ENCODE assay signal across 8 cellular contexts in genomic region chr1:1290238-1290731, GRCh38. TPM values are rescaled to one million over a fixed set of nuclear protein-coding genes. Genes with fewer than 3 reads are reported as not detected.
A peak's percentile ranks its signal among the peaks of the same experiment; 100 is the strongest.
DNase-seq lines count a peak whose midpoint lies in the region; ATAC-seq, FAIRE-seq and TF ChIP-seq lines count a peak whose summit lies in the region.

No MANE protein-coding gene starts in this region.

- no peaks in the 10 kb centered on the region for H3K79me2 ChIP-seq in PC-9 (ENCODE audit: low read depth)

- H3K36me3 Mint-ChIP-seq in activated T-helper 2 cell treated with anti-CD3 and anti-CD28 coated beads, Interferon-gamma antibody, Interleukin-2, Interleukin-4, amounts not matched to agents 10 μg/mL and 5 μg/mL and 100 μg/mL, durations not matched to agents 14 hours and 24 hours and 36 hours (ENCODE audit: low read depth): no peaks in the 10 kb centered on the region

- POLR2A ChIA-PET in PC-9 (lab: Charles Lee; ENCODE audit: unreplicated experiment): interaction anchor here (0.6 kb wide), 1 partner anchor 15 kb away, joined by 3 read pairs; no protein-coding TSS in a partner anchor

- no peaks in the 10 kb centered on the region for H4K20me1 ChIP-seq in PC-9 (ENCODE audit: insufficient read depth)

- no peaks in the 10 kb centered on the region for H3K9me2 ChIP-seq in PC-9 (ENCODE audit: insufficient read depth)

- H3K9me3 ChIP-seq in PC-9 (ENCODE audit: insufficient read depth, low read depth) (no peaks in the 10 kb centered on the region), gastrocnemius medialis (no peaks in the 10 kb centered on the region)

- no peaks in the 10 kb centered on the region for H3K27me3 Mint-ChIP-seq in activated T-helper 2 cell treated with anti-CD3 and anti-CD28 coated beads, Interferon-gamma antibody, Interleukin-2, Interleukin-4, amounts not matched to agents 10 μg/mL and 5 μg/mL and 100 μg/mL, durations not matched to agents 14 hours and 24 hours and 36 hours (ENCODE audit: low read depth)

- H3K27ac Mint-ChIP-seq in activated T-helper 2 cell treated with anti-CD3 and anti-CD28 coated beads, Interferon-gamma antibody, Interleukin-2, Interleukin-4, amounts not matched to agents 10 μg/mL and 5 μg/mL and 100 μg/mL, durations not matched to agents 14 hours and 24 hours and 36 hours: no peak overlapping the region

- TF ChIP-seq CTCF in 22Rv1 (IDR thresholded peaks at IDR 0.05) (peak; percentile 78), PC-9 (conservative IDR thresholded peaks at IDR 0.05) (peak; percentile 80), gastrocnemius medialis (IDR thresholded peaks at IDR 0.05 in 4 of 5, conservative IDR thresholded peaks at IDR 0.05 in 1 of 5) (peak; percentile 10 to 72 (median 60))

- peak overlapping the region; percentile 65; the same call in 1 of the 2 replicates for H3K4me2 ChIP-seq in PC-9

- FAIRE-seq in GM12891 (lab: Jason Lieb, UNC): peak; percentile 86

- H3K27me3 ChIP-seq in PC-9 (ENCODE audit: insufficient read depth, low read depth): no peaks in the 10 kb centered on the region
- peaks cover 15 to 26% (median 24%) of the 10 kb centered on the region in 3 donors for H3K27me3 ChIP-seq in gastrocnemius medialis

- TF ChIP-seq POLR2A in GM12891 (IDR thresholded peaks at IDR 0.05; ENCODE audit: low read depth, low read length) (no peak), gastrocnemius medialis (IDR thresholded peaks at IDR 0.05) (no peak)

- no peak overlapping the region for H2AFZ ChIP-seq in PC-9

- H3K4me1 Mint-ChIP-seq in activated T-helper 2 cell treated with anti-CD3 and anti-CD28 coated beads, Interferon-gamma antibody, Interleukin-2, Interleukin-4, amounts not matched to agents 10 μg/mL and 5 μg/mL and 100 μg/mL, durations not matched to agents 14 hours and 24 hours and 36 hours (ENCODE audit: low read depth): no peaks in the 10 kb centered on the region

- H3K27ac ChIP-seq in 22Rv1 (no peak overlapping the region), PC-9 (no peak overlapping the region), gastrocnemius medialis (no peak overlapping the region)

- no peaks in the 10 kb centered on the region for H3K36me3 ChIP-seq in PC-9 (ENCODE audit: low read depth)
- H3K36me3 ChIP-seq in gastrocnemius medialis: peaks cover 0 to 2% of the 10 kb centered on the region in 2 donors

- CTCF ChIA-PET in PC-9 (lab: Charles Lee): interaction anchor here (0.6 to 0.7 kb wide), 3 partner anchors 9 to 221 kb away, joined by 3 to 4 read pairs (median 3); partner anchors contain the start of gene RNF223

- intact Hi-C loops in PC-9 (cut with micrococcal nuclease; ENCODE audit: unreplicated experiment): loop anchor here (2.0 to 5.0 kb wide), 2 partner anchors 167 to 308 kb away; partner anchors contain the start of gene PERM1
- intact Hi-C loops in activated T-helper 2 cell treated with anti-CD3 and anti-CD28 coated beads, Interferon-gamma antibody, Interleukin-2, Interleukin-4, amounts not matched to agents 10 μg/mL and 5 μg/mL and 100 μg/mL, durations not matched to agents 14 hours and 24 hours and 36 hours (cut with micrococcal nuclease): loop anchor here (5.0 kb wide), 2 partner anchors 168 to 258 kb away; no protein-coding TSS in a partner anchor
- intact Hi-C loops in gastrocnemius medialis (cut with DNase I; ENCODE audit: low total_unique reads): loop anchor here (2.0 to 5.0 kb wide), 2 partner anchors 167 to 258 kb away; no protein-coding TSS in a partner anchor

- no peak overlapping the region for H3K4me3 Mint-ChIP-seq in activated T-helper 2 cell treated with anti-CD3 and anti-CD28 coated beads, Interferon-gamma antibody, Interleukin-2, Interleukin-4, amounts not matched to agents 10 μg/mL and 5 μg/mL and 100 μg/mL, durations not matched to agents 14 hours and 24 hours and 36 hours (ENCODE audit: low read depth)

- no peak overlapping the region for H3K4me3 ChIP-seq in PC-9
- no peak overlapping the region for H3K4me3 ChIP-seq in gastrocnemius medialis

- H3K4me1 ChIP-seq in PC-9 (replicated peaks; ENCODE audit: insufficient read depth) (peaks cover 16% of the 10 kb centered on the region), gastrocnemius medialis (no peaks in the 10 kb centered on the region)

- BruUV-seq in PC-9 (replicated peaks; lab: Mats Ljungman, UMichigan): no TSS peak

- H3K9me3 Mint-ChIP-seq in activated T-helper 2 cell treated with anti-CD3 and anti-CD28 coated beads, Interferon-gamma antibody, Interleukin-2, Interleukin-4, amounts not matched to agents 10 μg/mL and 5 μg/mL and 100 μg/mL, durations not matched to agents 14 hours and 24 hours and 36 hours: no peaks in the 10 kb centered on the region

- DNase-seq in GM12891 (ENCODE audit: insufficient read length, low spot score): peak; percentile 89
- peak; percentile 56 to 78 for DNase-seq in PC-9
- DNase-seq in activated T-helper 2 cell treated with anti-CD3 and anti-CD28 coated beads, Interferon-gamma antibody, Interleukin-2, Interleukin-4, amounts not matched to agents 10 μg/mL and 5 μg/mL and 100 μg/mL, durations not matched to agents 14 hours and 24 hours and 36 hours (ENCODE audit: low spot score): peak; percentile 58
- peak; percentile 72 for DNase-seq in glomerular visceral epithelial cell (ENCODE audit: extremely low spot score)
- DNase-seq in gastrocnemius medialis: no peak
- DNase-seq in NCI-H1092 (lab: John Stamatoyannopoulos, UW): no peak

- no peaks in the 10 kb centered on the region; the same call in 1 of the 2 replicates for H3F3A ChIP-seq in PC-9 (ENCODE audit: insufficient read depth, low read depth)

- in situ Hi-C loops in gastrocnemius medialis (cut with MboI; ENCODE audit: low sequenced_read_pairs in 4 of 4): no loop called here

- ATAC-seq in gastrocnemius medialis (peak in 1 of 2 donors; percentile 44), GM19328 (IDR thresholded peaks at IDR 0.05; ENCODE audit: unreplicated experiment) (no peak)

TF ChIP-seq in GM12891, 5 proteins besides CTCF, POLR2A, EP300 and RAD21:
- TF ChIP-seq TAF1 (IDR thresholded peaks at IDR 0.05; ENCODE audit: low read depth, low read length) (no peak), SPI1 (IDR thresholded peaks at IDR 0.05; ENCODE audit: low read depth, low read length) (no peak), PAX5 (IDR thresholded peaks at IDR 0.05; ENCODE audit: insufficient read depth, low read length, severe bottlenecking) (no peak), POLR2AphosphoS5 (IDR thresholded peaks at IDR 0.05; ENCODE audit: low read depth, low read length) (no peak), POU2F2 (IDR thresholded peaks at IDR 0.05; ENCODE audit: low read depth, low read length) (no peak)

RNA-seq across cellular contexts. Expression of gene SCNN1D, which starts 10.0 kb away (rescaled TPM):
- polyA plus RNA-seq in GM12891 (2012; ENCODE audit: low read depth, missing spikeins): 1.6 TPM
- 4.2 and 4.3 TPM in 2 replicates for total RNA-seq in PC-9 (2021)
- 3.5 and 4.1 TPM in 2 replicates for total RNA-seq in activated T-helper 2 cell treated with anti-CD3 and anti-CD28 coated beads, Interferon-gamma antibody, Interleukin-2, Interleukin-4, amounts not matched to agents 10 μg/mL and 5 μg/mL and 100 μg/mL, durations not matched to agents 14 hours and 24 hours and 36 hours
- total RNA-seq in gastrocnemius medialis: under 1 TPM in 3 of 4 donors, not detected in 1; 0.19 to 0.91 (median 0.66) TPM

RNA-seq across cellular contexts. Expression of gene UBE2J2, which starts 16.6 kb away (rescaled TPM):
- polyA plus RNA-seq in GM12891 (2012; ENCODE audit: low read depth, missing spikeins): 33.5 TPM
- total RNA-seq in PC-9 (2021) (54.2 and 55.0 TPM in 2 replicates), gastrocnemius medialis (10 to 100 TPM; 31.3 to 42.3 (median 38.3) TPM)
- total RNA-seq in activated T-helper 2 cell treated with anti-CD3 and anti-CD28 coated beads, Interferon-gamma antibody, Interleukin-2, Interleukin-4, amounts not matched to agents 10 μg/mL and 5 μg/mL and 100 μg/mL, durations not matched to agents 14 hours and 24 hours and 36 hours: 79.3 and 81.0 TPM in 2 replicates

RNA-seq across cellular contexts. Expression of gene ACAP3, which starts 17.4 kb away (rescaled TPM):
- 16.1 TPM for polyA plus RNA-seq in GM12891 (2012; ENCODE audit: low read depth, missing spikeins)
- total RNA-seq in PC-9 (2021): 53.5 and 54.8 TPM in 2 replicates
- 43.4 and 50.1 TPM in 2 replicates for total RNA-seq in activated T-helper 2 cell treated with anti-CD3 and anti-CD28 coated beads, Interferon-gamma antibody, Interleukin-2, Interleukin-4, amounts not matched to agents 10 μg/mL and 5 μg/mL and 100 μg/mL, durations not matched to agents 14 hours and 24 hours and 36 hours
- total RNA-seq in gastrocnemius medialis: 10 to 100 TPM; 18.4 to 31.9 (median 25.8) TPM

RNA-seq across cellular contexts. Expression of gene PUSL1, which starts 18.1 kb away (rescaled TPM):
- 10.1 TPM for polyA plus RNA-seq in GM12891 (2012; ENCODE audit: low read depth, missing spikeins)
- total RNA-seq in PC-9 (2021) (18.0 and 18.9 TPM in 2 replicates), gastrocnemius medialis (10 to 100 TPM in 2 of 4 donors, 1 to 10 TPM in 2; 6.2 to 13.1 (median 9.5) TPM)
- 31.6 and 31.8 TPM in 2 replicates for total RNA-seq in activated T-helper 2 cell treated with anti-CD3 and anti-CD28 coated beads, Interferon-gamma antibody, Interleukin-2, Interleukin-4, amounts not matched to agents 10 μg/mL and 5 μg/mL and 100 μg/mL, durations not matched to agents 14 hours and 24 hours and 36 hours

RNA-seq across cellular contexts. Expression of gene INTS11, which starts 34.2 kb away (rescaled TPM):
- 53.4 TPM for polyA plus RNA-seq in GM12891 (2012; ENCODE audit: low read depth, missing spikeins)
- 130 and 150 TPM in 2 replicates for total RNA-seq in PC-9 (2021)
- 127 and 138 TPM in 2 replicates for total RNA-seq in activated T-helper 2 cell treated with anti-CD3 and anti-CD28 coated beads, Interferon-gamma antibody, Interleukin-2, Interleukin-4, amounts not matched to agents 10 μg/mL and 5 μg/mL and 100 μg/mL, durations not matched to agents 14 hours and 24 hours and 36 hours
- 10 to 100 TPM; 74.0 to 94.4 (median 84.7) TPM for total RNA-seq in gastrocnemius medialis

Comparison
In these comparisons a context has a peak if more than half of its experiments do, and no peak if none do; other contexts are left out.
1. DNase-seq: peak in GM12891 (single experiment), PC-9 (2 of 2), activated T-helper 2 cell treated with anti-CD3 and anti-CD28 coated beads, Interferon-gamma antibody, Interleukin-2, Interleukin-4, amounts not matched to agents 10 μg/mL and 5 μg/mL and 100 μg/mL, durations not matched to agents 14 hours and 24 hours and 36 hours (single experiment) and glomerular visceral epithelial cell (single experiment); none in gastrocnemius medialis (0 of 2) and NCI-H1092 (single experiment).
2. Peak in every context shown above with its lines, with median percentiles within 50 percentile points of each other: CTCF ChIP-seq.